Comparison of ENCODE assay signal across 18 cellular contexts in genomic region chr7:105639677-105640493, GRCh38. TPM values are rescaled to one million over a fixed set of nuclear protein-coding genes. Genes with fewer than 3 reads are reported as not detected.
A peak's percentile ranks its signal among the peaks of the same experiment; 100 is the strongest.
DNase-seq lines count a peak whose midpoint lies in the region; ATAC-seq and TF ChIP-seq lines count a peak whose summit lies in the region.
"Had no signal": no experiment of that assay in that cellular context is flagged by ENCODE, and none has a peak within 500 bp of the region (broad histone marks: within the 10 kb centered on the region; RNA-seq: fewer than 3 reads in every experiment).

No MANE protein-coding gene starts in this region.

- H3K36me3 Mint-ChIP-seq in activated CD4-positive, alpha-beta T cell treated with anti-CD3 and anti-CD28 coated beads, Interleukin-2, amount 10 ng/mL, durations not matched to agents 7 days and 5 days (ENCODE audit: low read depth), result peaks cover 27% of the 10 kb centered on the region

- no peaks in the 10 kb centered on the region for H3K27me3 ChIP-seq in Panc1 (ENCODE audit: control insufficient read depth, insufficient read depth, low read length)
- no peaks in the 10 kb centered on the region for H3K27me3 ChIP-seq in transverse colon
- H3K27me3 ChIP-seq in Karpas-422 (ENCODE audit: low read length), result no peaks in the 10 kb centered on the region
- H3K27me3 ChIP-seq: foreskin keratinocyte, pancreas had no signal

- no TSS peak for BruUV-seq in Panc1 (replicated peaks; lab: Mats Ljungman, UMichigan)

- H3K9me3 ChIP-seq in Panc1 (ENCODE audit: control insufficient read depth, insufficient read depth, low read depth, low read length) (no peaks in the 10 kb centered on the region), transverse colon (no peaks in the 10 kb centered on the region), Karpas-422 (ENCODE audit: low read length) (no peaks in the 10 kb centered on the region)
- H3K9me3 ChIP-seq: pancreas had no signal

- no peak overlapping the region for H3K4me2 ChIP-seq in Karpas-422 (ENCODE audit: low read depth, low read length, poor library complexity, severe bottlenecking)

- no peak overlapping the region for H3K27ac Mint-ChIP-seq in activated CD4-positive, alpha-beta T cell treated with anti-CD3 and anti-CD28 coated beads, Interleukin-2, amount 10 ng/mL, durations not matched to agents 7 days and 5 days
- H3K27ac Mint-ChIP-seq: activated naive CD8-positive, alpha-beta T cell treated with anti-CD3 and anti-CD28 coated beads, Interleukin-2, amount 50 U/mL, for 24 hours; activated T-cell treated with anti-CD3 and anti-CD28 coated beads, Interleukin-2, amount 50 U/mL, for 72 hours; CD4-positive, alpha-beta T cell; stimulated activated naive CD8-positive, alpha-beta T cell treated with anti-CD3 and anti-CD28 coated beads, Interleukin-15, amount 100 ng/mL, for 72 hours had no signal

- H3K4me3 ChIP-seq in Panc1 (ENCODE audit: low read depth in 2 of 2, low read length in 2 of 2), result no peak overlapping the region
- no peak overlapping the region for H3K4me3 ChIP-seq in transverse colon
- no peak overlapping the region for H3K4me3 ChIP-seq in Karpas-422 (ENCODE audit: low read length)
- H3K4me3 ChIP-seq: pancreas had no signal

- no peaks in the 10 kb centered on the region for H3K36me3 ChIP-seq in Panc1 (ENCODE audit: control insufficient read depth, insufficient read depth, low read length)
- no peaks in the 10 kb centered on the region for H3K36me3 ChIP-seq in transverse colon
- H3K36me3 ChIP-seq in Karpas-422 (ENCODE audit: insufficient read depth, low read length), result no peaks in the 10 kb centered on the region

- WGBS in transverse colon (ENCODE audit: low coverage in 1 of 2), 2 donors, result 67 to 75% methylated on average over 10 to 19 of the region's 19 CpGs

- no peaks in the 10 kb centered on the region for H3K27me3 Mint-ChIP-seq in activated CD4-positive, alpha-beta T cell treated with anti-CD3 and anti-CD28 coated beads, Interleukin-2, amount 10 ng/mL, durations not matched to agents 7 days and 5 days
- H3K27me3 Mint-ChIP-seq: activated naive CD8-positive, alpha-beta T cell treated with anti-CD3 and anti-CD28 coated beads, Interleukin-2, amount 50 U/mL, for 24 hours; CD4-positive, alpha-beta T cell; central memory CD8-positive, alpha-beta T cell; stimulated activated naive CD8-positive, alpha-beta T cell treated with anti-CD3 and anti-CD28 coated beads, Interleukin-15, amount 100 ng/mL, for 72 hours had no signal

- H3K9me3 Mint-ChIP-seq in activated CD4-positive, alpha-beta T cell treated with anti-CD3 and anti-CD28 coated beads, Interleukin-2, amount 10 ng/mL, durations not matched to agents 7 days and 5 days, result no peaks in the 10 kb centered on the region
- H3K9me3 Mint-ChIP-seq: activated naive CD8-positive, alpha-beta T cell treated with anti-CD3 and anti-CD28 coated beads, Interleukin-2, amount 50 U/mL, for 24 hours; activated T-cell treated with anti-CD3 and anti-CD28 coated beads, Interleukin-2, amount 50 U/mL, for 72 hours; CD4-positive, alpha-beta T cell; central memory CD8-positive, alpha-beta T cell; stimulated activated naive CD8-positive, alpha-beta T cell treated with anti-CD3 and anti-CD28 coated beads, Interleukin-15, amount 100 ng/mL, for 72 hours had no signal

- H3K4me1 ChIP-seq in Panc1 (ENCODE audit: control insufficient read depth, insufficient read depth, low read length), result no peaks in the 10 kb centered on the region
- H3K4me1 ChIP-seq in transverse colon, result peaks cover 0 to 9% (median 6%) of the 10 kb centered on the region in 4 donors
- peaks cover 2% of the 10 kb centered on the region; the same call in 1 of the 2 replicates for H3K4me1 ChIP-seq in Karpas-422 (ENCODE audit: low read length)
- H3K4me1 ChIP-seq: foreskin keratinocyte, pancreas had no signal

- no peak overlapping the region for H3K4me3 Mint-ChIP-seq in activated CD4-positive, alpha-beta T cell treated with anti-CD3 and anti-CD28 coated beads, Interleukin-2, amount 10 ng/mL, durations not matched to agents 7 days and 5 days
- H3K4me3 Mint-ChIP-seq: activated naive CD8-positive, alpha-beta T cell treated with anti-CD3 and anti-CD28 coated beads, Interleukin-2, amount 50 U/mL, for 24 hours; activated T-cell treated with anti-CD3 and anti-CD28 coated beads, Interleukin-2, amount 50 U/mL, for 72 hours; CD4-positive, alpha-beta T cell; central memory CD8-positive, alpha-beta T cell; stimulated activated naive CD8-positive, alpha-beta T cell treated with anti-CD3 and anti-CD28 coated beads, Interleukin-15, amount 100 ng/mL, for 72 hours had no signal

- H3K9me2 ChIP-seq in Karpas-422 (replicated peaks; ENCODE audit: insufficient read depth, low read length), result no peaks in the 10 kb centered on the region

- DNase-seq in NCI-H146 (lab: John Stamatoyannopoulos, UW) (peak; percentile 55), NCI-H146 treated with DMSO at 0.1 percent for 48 hours (lab: John Stamatoyannopoulos, UW; ENCODE audit: unreplicated experiment) (no peak), Panc1 (ENCODE audit: low read depth, low spot score) (no peak), left kidney (ENCODE audit: low read depth, low spot score) (peak; percentile 53), transverse colon (no peak), Karpas-422 (no peak)
- no peak for DNase-seq in activated CD4-positive, alpha-beta T cell treated with anti-CD3 and anti-CD28 coated beads, Interleukin-2, amount 10 ng/mL, durations not matched to agents 7 days and 5 days
- DNase-seq: activated CD4-positive, alpha-beta T cell treated with anti-CD3 and anti-CD28 coated beads, Interleukin-2, amount 50 U/mL, for 4 hours; activated naive CD8-positive, alpha-beta T cell treated with anti-CD3 and anti-CD28 coated beads, Interleukin-2, amount 50 U/mL, for 24 hours; activated T-cell treated with anti-CD3 and anti-CD28 coated beads, Interleukin-2, amount 50 U/mL, for 72 hours; CD4-positive, alpha-beta T cell; foreskin keratinocyte; pancreas; SIG-M5; stimulated activated naive CD8-positive, alpha-beta T cell treated with anti-CD3 and anti-CD28 coated beads, Interleukin-15, amount 100 ng/mL, for 72 hours had no signal

- in situ Hi-C loops in Panc1 (cut with HindIII; ENCODE audit: low pct_unique_long_range_greater_than_20kb, low sequenced_read_pairs) (no loop called here), transverse colon (cut with MboI; ENCODE audit: low pct_ligation_motif_present in 1 of 4, low pct_unique_long_range_greater_than_20kb in 1 of 4, low sequenced_read_pairs in 3 of 4) (loop anchor here in 1 of 4 donors (10.0 kb wide), 1 partner anchor 405 kb away; no protein-coding TSS in a partner anchor)

- peak; percentile 50; the same call in 1 of the 2 replicates for ATAC-seq in Panc1
- no peak for ATAC-seq in HG03521 (IDR thresholded peaks at IDR 0.05; ENCODE audit: unreplicated experiment)
- ATAC-seq: activated naive CD8-positive, alpha-beta T cell treated with anti-CD3 and anti-CD28 coated beads, Interleukin-2, amount 50 U/mL, for 24 hours; activated T-cell treated with anti-CD3 and anti-CD28 coated beads, Interleukin-2, amount 50 U/mL, for 72 hours; foreskin keratinocyte; stimulated activated naive CD8-positive, alpha-beta T cell treated with anti-CD3 and anti-CD28 coated beads, Interleukin-15, amount 100 ng/mL, for 72 hours had no signal

- no peak for TF ChIP-seq CTCF in Panc1 (IDR thresholded peaks at IDR 0.05)
- no peak for TF ChIP-seq CTCF in transverse colon (IDR thresholded peaks at IDR 0.05)

- intact Hi-C loops in Panc1 (cut with micrococcal nuclease; ENCODE audit: unreplicated experiment), result no loop called here
- intact Hi-C loops in transverse colon (cut with DNase I; ENCODE audit: low total_unique reads), result no loop called here

- no peak for TF ChIP-seq POLR2A in transverse colon (IDR thresholded peaks at IDR 0.05)

- POLR2A ChIA-PET in Panc1 (lab: Charles Lee), result no interaction called here
- POLR2A ChIA-PET in activated CD4-positive, alpha-beta T cell treated with anti-CD3 and anti-CD28 coated beads, Interleukin-2, amount 10 ng/mL, durations not matched to agents 7 days and 5 days (lab: Charles Lee), result no interaction called here

- H3K9ac ChIP-seq in Karpas-422 (ENCODE audit: low read length), result no peak overlapping the region

- H2AFZ ChIP-seq in Karpas-422 (ENCODE audit: low read length), result no peak overlapping the region

- CTCF ChIA-PET in Panc1 (lab: Charles Lee), result no interaction called here
- CTCF ChIA-PET in activated CD4-positive, alpha-beta T cell treated with anti-CD3 and anti-CD28 coated beads, Interleukin-2, amount 10 ng/mL, durations not matched to agents 7 days and 5 days (lab: Charles Lee), result interaction anchor here (0.6 to 2.0 kb wide), 2 partner anchors 17 to 337 kb away, joined by 3 to 5 read pairs; no protein-coding TSS in a partner anchor

- H4K20me1 ChIP-seq in Karpas-422 (ENCODE audit: insufficient read depth, low read depth, low read length), result no peaks in the 10 kb centered on the region

- no peak overlapping the region for H3K27ac ChIP-seq in Panc1 (ENCODE audit: low read length)
- H3K27ac ChIP-seq in transverse colon, result peak overlapping the region in 3 of 4 donors; percentile 56 to 58 (median 57)
- H3K27ac ChIP-seq in Karpas-422 (ENCODE audit: low read length), result no peak overlapping the region
- H3K27ac ChIP-seq: foreskin keratinocyte, pancreas had no signal

- no peak for TF ChIP-seq EP300 in transverse colon (IDR thresholded peaks at IDR 0.05; ENCODE audit: low read depth)

- H3K4me1 Mint-ChIP-seq in activated CD4-positive, alpha-beta T cell treated with anti-CD3 and anti-CD28 coated beads, Interleukin-2, amount 10 ng/mL, durations not matched to agents 7 days and 5 days, result peaks cover 1% of the 10 kb centered on the region
- H3K4me1 Mint-ChIP-seq: activated naive CD8-positive, alpha-beta T cell treated with anti-CD3 and anti-CD28 coated beads, Interleukin-2, amount 50 U/mL, for 24 hours; central memory CD8-positive, alpha-beta T cell; stimulated activated naive CD8-positive, alpha-beta T cell treated with anti-CD3 and anti-CD28 coated beads, Interleukin-15, amount 100 ng/mL, for 72 hours had no signal

- H3K79me2 ChIP-seq in Karpas-422 (ENCODE audit: low read length), result no peaks in the 10 kb centered on the region

RNA-seq across cellular contexts. Expression of gene EFCAB10, which starts 58.6 kb away (rescaled TPM):
- not detected for total RNA-seq in Panc1 (2021; ENCODE audit: unreplicated experiment)
- 0.42 TPM for polyA plus RNA-seq in Panc1 (2012; ENCODE audit: insufficient read length)
- total RNA-seq in transverse colon, result not detected
- not detected in 2 replicates for total RNA-seq in Karpas-422 (2014; rRNA removed; shearing (Covaris generic); ENCODE audit: low replicate concordance)
- not detected for total RNA-seq in activated CD4-positive, alpha-beta T cell treated with anti-CD3 and anti-CD28 coated beads, Interleukin-2, amount 10 ng/mL, durations not matched to agents 7 days and 5 days
- total RNA-seq: A172; activated T-cell treated with anti-CD3 and anti-CD28 coated beads, Interleukin-2, amount 50 U/mL, for 72 hours; pancreas had no signal
- polyA plus RNA-seq: foreskin keratinocyte had no signal

Comparison
In these comparisons a context has a peak if more than half of its experiments do, and no peak if none do; other contexts are left out.
1. DNase-seq: peak in NCI-H146 (single experiment) and left kidney (single experiment); none in NCI-H146 treated with DMSO at 0.1 percent for 48 hours (single experiment), Panc1 (single experiment), transverse colon (single experiment), Karpas-422 (single experiment) and activated CD4-positive, alpha-beta T cell treated with anti-CD3 and anti-CD28 coated beads, Interleukin-2, amount 10 ng/mL, durations not matched to agents 7 days and 5 days (single experiment).
2. H3K27ac ChIP-seq: peak in transverse colon (3 of 4); none in Panc1 (single experiment) and Karpas-422 (single experiment).